Comparison of ENCODE assay signal across 16 cellular contexts in the genomic region with DNA sequence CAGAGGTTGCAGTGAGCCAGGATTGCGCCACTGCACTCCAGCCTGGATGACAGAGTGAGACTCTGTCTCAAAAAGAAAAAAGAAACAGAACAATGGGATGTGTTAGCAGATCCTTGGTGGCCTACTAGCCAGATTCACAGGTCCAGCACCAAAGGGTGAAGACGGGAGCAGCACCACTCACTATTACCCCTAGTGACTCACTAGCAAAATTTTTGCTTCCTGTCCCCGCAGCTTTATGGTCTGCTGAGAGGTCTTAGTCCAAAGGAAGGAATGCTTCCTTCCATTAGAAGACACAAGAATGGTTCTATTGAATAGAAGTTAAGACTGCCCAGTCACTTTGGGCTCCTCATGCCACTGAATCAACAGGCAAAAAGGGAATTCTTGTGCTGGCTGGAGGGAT. TPM values are rescaled to one million over a fixed set of nuclear protein-coding genes. Genes with fewer than 3 reads are reported as not detected.
A peak's percentile ranks its signal among the peaks of the same experiment; 100 is the strongest.
DNase-seq lines count a peak whose midpoint lies in the region; ATAC-seq, FAIRE-seq and TF ChIP-seq lines count a peak whose summit lies in the region.
"Had no signal": no experiment of that assay in that cellular context is flagged by ENCODE, and none has a peak within 500 bp of the region (broad histone marks: within the 10 kb centered on the region; RNA-seq: fewer than 3 reads in every experiment).

No MANE protein-coding gene starts in this region.

- no peaks in the 10 kb centered on the region for H3K9me3 ChIP-seq in SJSA1 (replicated peaks)
- no peaks in the 10 kb centered on the region for H3K9me3 ChIP-seq in HAP-1
- H3K9me3 ChIP-seq: esophagus muscularis mucosa had no signal

- no peaks in the 10 kb centered on the region for H3K9me3 Mint-ChIP-seq in activated T-cell treated with anti-CD3 and anti-CD28 coated beads, Interleukin-2, amount 50 U/mL, for 72 hours
- H3K9me3 Mint-ChIP-seq in activated T-cell treated with anti-CD3 and anti-CD28 coated beads, Interleukin-2, amount 50 U/mL, for 24 hours, result no peaks in the 10 kb centered on the region
- H3K9me3 Mint-ChIP-seq: nephron had no signal

- no peak for ATAC-seq in activated T-cell treated with anti-CD3 and anti-CD28 coated beads, Interleukin-2, amount 50 U/mL, for 72 hours (replicated peaks in 1 of 2)

- H3K4me1 Mint-ChIP-seq in activated T-cell treated with anti-CD3 and anti-CD28 coated beads, Interleukin-2, amount 50 U/mL, for 72 hours (ENCODE audit: low read depth), result peaks cover 33% of the 10 kb centered on the region
- H3K4me1 Mint-ChIP-seq in activated T-cell treated with anti-CD3 and anti-CD28 coated beads, Interleukin-2, amount 50 U/mL, for 24 hours (ENCODE audit: low read depth), result peaks cover 30% of the 10 kb centered on the region

- in situ Hi-C loops in HAP-1 (cut with MboI; ENCODE audit: low sequenced_read_pairs), result no loop called here

- TF ChIP-seq CTCF in fibroblast of pulmonary artery (IDR thresholded peaks at IDR 0.05; ENCODE audit: low read length, missing control alignments), result no peak

- H3K4me1 ChIP-seq in SJSA1 (replicated peaks) (peaks cover 47% of the 10 kb centered on the region), HAP-1 (no peaks in the 10 kb centered on the region)

- peak overlapping the region; percentile 79 for H3K27ac ChIP-seq in SJSA1
- H3K27ac ChIP-seq: esophagus muscularis mucosa had no signal

- peaks cover 0 to 6% of the 10 kb centered on the region in 2 donors for H3K36me3 Mint-ChIP-seq in activated T-cell treated with anti-CD3 and anti-CD28 coated beads, Interleukin-2, amount 50 U/mL, for 72 hours (ENCODE audit: insufficient read depth in 2 of 2)
- peaks cover 14% of the 10 kb centered on the region for H3K36me3 Mint-ChIP-seq in activated T-cell treated with anti-CD3 and anti-CD28 coated beads, Interleukin-2, amount 50 U/mL, for 24 hours (ENCODE audit: low read depth)

- H3K27me3 Mint-ChIP-seq in activated T-cell treated with anti-CD3 and anti-CD28 coated beads, Interleukin-2, amount 50 U/mL, for 72 hours (ENCODE audit: low read depth), result no peaks in the 10 kb centered on the region
- no peaks in the 10 kb centered on the region for H3K27me3 Mint-ChIP-seq in activated T-cell treated with anti-CD3 and anti-CD28 coated beads, Interleukin-2, amount 50 U/mL, for 24 hours

- no peak for DNase-seq in activated T-cell treated with anti-CD3 and anti-CD28 coated beads, Interleukin-2, amount 50 U/mL, for 72 hours
- no peak for DNase-seq in activated T-cell treated with anti-CD3 and anti-CD28 coated beads, Interleukin-2, amount 50 U/mL, for 24 hours
- DNase-seq in SJSA1 (ENCODE audit: low read depth in 1 of 2, low spot score in 2 of 2), result peak; percentile 83 to 86
- DNase-seq in fibroblast of pulmonary artery (ENCODE audit: low read depth), result peak; percentile 22
- DNase-seq in urothelium cell line (ENCODE audit: low spot score), result peak; percentile 37
- no peak for DNase-seq in DMS153 treated with DMSO at 0.1 percent for 48 hours (lab: John Stamatoyannopoulos, UW; ENCODE audit: unreplicated experiment)
- DNase-seq in HAP-1 (ENCODE audit: low spot score in 2 of 2), result no peak
- no peak for DNase-seq in AML-193 (lab: John Stamatoyannopoulos, UW)
- DNase-seq: amniotic stem cell, Calu3, MM.1S, NCI-H2029 treated with DMSO at 0.1 percent for 48 hours, NCI-H748 treated with DMSO at 0.1 percent for 48 hours had no signal

- H3K4me3 ChIP-seq in SJSA1 (no peak overlapping the region), fibroblast of pulmonary artery (replicated peaks; ENCODE audit: low read depth, low read length) (no peak overlapping the region), HAP-1 (no peak overlapping the region)
- H3K4me3 ChIP-seq: esophagus muscularis mucosa had no signal

- H3K27ac Mint-ChIP-seq in activated T-cell treated with anti-CD3 and anti-CD28 coated beads, Interleukin-2, amount 50 U/mL, for 72 hours, result peak overlapping the region; percentile 48
- H3K27ac Mint-ChIP-seq in activated T-cell treated with anti-CD3 and anti-CD28 coated beads, Interleukin-2, amount 50 U/mL, for 24 hours, result no peak overlapping the region
- H3K27ac Mint-ChIP-seq: nephron had no signal

- H3K4me3 Mint-ChIP-seq in activated T-cell treated with anti-CD3 and anti-CD28 coated beads, Interleukin-2, amount 50 U/mL, for 72 hours, result peak overlapping the region in 1 of 2 donors; percentile 13
- H3K4me3 Mint-ChIP-seq in activated T-cell treated with anti-CD3 and anti-CD28 coated beads, Interleukin-2, amount 50 U/mL, for 24 hours, result no peak overlapping the region
- H3K4me3 Mint-ChIP-seq: nephron had no signal

- H3K36me3 ChIP-seq in SJSA1 (peaks cover 8% of the 10 kb centered on the region), HAP-1 (replicated peaks) (no peaks in the 10 kb centered on the region)

- H3K27me3 ChIP-seq in SJSA1 (replicated peaks), result no peaks in the 10 kb centered on the region
- H3K27me3 ChIP-seq in HAP-1 (ENCODE audit: low read depth), result no peaks in the 10 kb centered on the region

- peak; percentile 90 for FAIRE-seq in urothelium cell line (lab: Jason Lieb, UNC)
- FAIRE-seq: A204.1 had no signal

RNA-seq across cellular contexts. Expression of a gene that starts 35.9 kb away (rescaled TPM):
- 100 to 1,000 TPM; 162 to 184 TPM for total RNA-seq in activated T-cell treated with anti-CD3 and anti-CD28 coated beads, Interleukin-2, amount 50 U/mL, for 72 hours
- total RNA-seq in SJSA1 (2014; rRNA removed; shearing (Covaris generic)), result 61.9 and 124 TPM in 2 replicates

Comparison
In these comparisons a context has a peak if more than half of its experiments do, and no peak if none do; other contexts are left out.
1. DNase-seq: peak in SJSA1 (2 of 2), fibroblast of pulmonary artery (single experiment) and urothelium cell line (single experiment); none in activated T-cell treated with anti-CD3 and anti-CD28 coated beads, Interleukin-2, amount 50 U/mL, for 72 hours (0 of 2), activated T-cell treated with anti-CD3 and anti-CD28 coated beads, Interleukin-2, amount 50 U/mL, for 24 hours (single experiment), DMS153 treated with DMSO at 0.1 percent for 48 hours (single experiment), HAP-1 (0 of 2) and AML-193 (0 of 2).